25 cellular contexts compared by ENCODE assay signal in the genomic region with DNA sequence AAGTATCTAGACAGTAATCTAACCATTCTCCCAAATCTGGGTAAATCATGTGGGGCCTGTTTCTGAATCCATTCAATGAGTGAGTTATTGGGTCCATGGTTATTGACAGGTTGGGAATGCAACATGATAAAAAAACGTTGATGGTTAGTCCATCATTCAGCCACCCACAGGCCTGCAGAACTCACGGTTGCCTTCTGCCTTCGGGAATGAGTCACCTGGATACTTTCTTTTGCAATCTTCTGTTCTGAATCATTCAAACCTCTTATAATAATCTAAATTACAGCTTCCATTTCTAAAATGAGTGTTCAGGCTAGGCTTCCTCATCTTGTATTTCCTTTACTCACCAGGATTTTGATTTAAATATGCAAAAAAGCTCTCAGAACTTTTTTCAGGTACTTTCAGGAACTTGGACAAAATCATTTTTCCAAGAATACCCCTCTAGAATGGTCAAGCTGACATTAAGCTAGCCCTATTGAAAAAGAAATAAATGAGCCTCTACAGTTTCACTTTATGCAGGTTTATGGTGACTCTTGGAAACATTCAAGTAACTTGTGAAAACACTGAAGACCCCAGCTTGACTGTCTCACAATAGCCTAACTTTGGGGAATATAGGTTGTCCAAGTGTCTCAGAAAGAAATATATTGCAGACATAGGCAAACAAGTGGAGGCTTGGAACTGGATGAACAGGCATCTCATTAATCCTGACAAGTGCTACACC.
A peak's percentile ranks its signal among the peaks of the same experiment; 100 is the strongest.
DNase-seq lines count a peak whose midpoint lies in the region; ATAC-seq and TF ChIP-seq lines count a peak whose summit lies in the region.
"Had no signal": no experiment of that assay in that cellular context is flagged by ENCODE, and none has a peak within 500 bp of the region (broad histone marks: within the 10 kb centered on the region; RNA-seq: fewer than 3 reads in every experiment).

No MANE protein-coding gene starts in this region.

- intact Hi-C loops in mammary epithelial cell (cut with micrococcal nuclease) = no loop called here

- WGBS in mammary epithelial cell (ENCODE audit: low coverage, missing lambda C conversion rate) = 15% methylated on average over 3 of the region's 3 CpGs

- no peak overlapping the region for H3K9ac ChIP-seq in mammary epithelial cell (ENCODE audit: insufficient read depth, low read length)

- no peak overlapping the region for H3K4me2 ChIP-seq in mammary epithelial cell (ENCODE audit: insufficient read depth, low read depth, low read length)

- in situ Hi-C loops in mammary epithelial cell (cut with MboI; ENCODE audit: low sequenced_read_pairs in 2 of 2) = no loop called here
- in situ Hi-C loops in HAP-1 (cut with MboI; ENCODE audit: low sequenced_read_pairs) = no loop called here

- no peak overlapping the region for H3K27ac ChIP-seq in mammary epithelial cell (ENCODE audit: insufficient read depth, low read depth, low read length)
- H3K27ac ChIP-seq: C4-2B, heart left ventricle, SK-N-MC, upper lobe of left lung had no signal

- no peak for TF ChIP-seq CTCF in mammary epithelial cell (conservative IDR thresholded peaks at IDR 0.05 in 1 of 2, IDR thresholded peaks at IDR 0.05 in 1 of 2; ENCODE audit: extremely low read depth in 1 of 2, insufficient read depth in 1 of 2, low read depth in 1 of 2, low read length in 2 of 2)

- H4K20me1 ChIP-seq in mammary epithelial cell (ENCODE audit: insufficient read depth, low read length) = no peaks in the 10 kb centered on the region

- DNase-seq in activated CD4-positive, alpha-beta T cell treated with anti-CD3 and anti-CD28 coated beads for 48 hours = peak; percentile 27
- DNase-seq in activated CD4-positive, alpha-beta T cell treated with anti-CD3 and anti-CD28 coated beads for 1 hour = no peak
- peak; percentile 1 for DNase-seq in stimulated activated naive CD4-positive, alpha-beta T cell treated with Interleukin-2 at 50 U/mL for 16 hours (lab: John Stamatoyannopoulos, UW)
- no peak for DNase-seq in stimulated activated naive CD4-positive, alpha-beta T cell (lab: John Stamatoyannopoulos, UW)
- DNase-seq in mammary epithelial cell (peak; percentile 52), NCI-H1092 treated with DMSO at 0.1 percent for 48 hours (lab: John Stamatoyannopoulos, UW) (no peak), HAP-1 (ENCODE audit: low spot score in 2 of 2) (no peak)
- DNase-seq: activated CD4-positive, CD25-positive, alpha-beta regulatory T cell; activated gamma-delta T cell treated with Interleukin-2 at 50 U/mL for 16 hours; activated T-cell treated with anti-CD3 and anti-CD28 coated beads, Interleukin-2, amount 50 U/mL, for 1 hour; COR-L47; foreskin fibroblast; H9; heart left ventricle; IMR-90; islet precursor cell; NCI-H2029; NCI-H510A treated with DMSO at 0.1 percent for 48 hours; posterior cingulate gyrus; right cardiac atrium; substantia nigra; upper lobe of left lung had no signal

- H3K27me3 ChIP-seq in mammary epithelial cell (ENCODE audit: insufficient read depth, low read length) = no peaks in the 10 kb centered on the region
- H3K27me3 ChIP-seq in HAP-1 (ENCODE audit: low read depth) = no peaks in the 10 kb centered on the region; the same call in 1 of the 2 replicates
- H3K27me3 ChIP-seq: heart left ventricle, upper lobe of left lung had no signal

- H3K4me1 ChIP-seq in mammary epithelial cell (ENCODE audit: insufficient read depth, low read length) = no peaks in the 10 kb centered on the region
- H3K4me1 ChIP-seq in HAP-1 = no peaks in the 10 kb centered on the region

- H3K4me3 ChIP-seq in mammary epithelial cell (replicated peaks in 1 of 3; ENCODE audit: insufficient read depth in 1 of 3, low read depth in 2 of 3, low read length in 3 of 3) (no peak overlapping the region), HAP-1 (no peak overlapping the region)
- H3K4me3 ChIP-seq: heart left ventricle, SK-N-MC, upper lobe of left lung had no signal

- H3K9me3 ChIP-seq in mammary epithelial cell (replicated peaks; ENCODE audit: insufficient read depth, low read length) = no peaks in the 10 kb centered on the region
- no peaks in the 10 kb centered on the region for H3K9me3 ChIP-seq in HAP-1
- H3K9me3 ChIP-seq: upper lobe of left lung had no signal

- dilution Hi-C loops in mammary epithelial cell (cut with HindIII; ENCODE audit: low sequenced_read_pairs) = no loop called here

- no TSS peak for BruUV-seq in mammary epithelial cell (replicated peaks; lab: Mats Ljungman, UMichigan)

- CTCF ChIA-PET in mammary epithelial cell (lab: Charles Lee; ENCODE audit: low non-redundant PET) = no interaction called here

- H2AFZ ChIP-seq in mammary epithelial cell (ENCODE audit: low read depth, low read length) = no peak overlapping the region

- H3K36me3 ChIP-seq in mammary epithelial cell (ENCODE audit: insufficient read depth, low read length) (no peaks in the 10 kb centered on the region), HAP-1 (replicated peaks) (no peaks in the 10 kb centered on the region)
- H3K36me3 ChIP-seq: heart left ventricle, upper lobe of left lung had no signal

- no peak for ATAC-seq in HG03439 (IDR thresholded peaks at IDR 0.05; ENCODE audit: unreplicated experiment)
- ATAC-seq: heart left ventricle, right cardiac atrium had no signal

- no peaks in the 10 kb centered on the region for H3K79me2 ChIP-seq in mammary epithelial cell (ENCODE audit: insufficient read depth, low read length)

Comparison
In these comparisons a context has a peak if more than half of its experiments do, and no peak if none do; other contexts are left out.
1. DNase-seq: peak in activated CD4-positive, alpha-beta T cell treated with anti-CD3 and anti-CD28 coated beads for 48 hours (single experiment), stimulated activated naive CD4-positive, alpha-beta T cell treated with Interleukin-2 at 50 U/mL for 16 hours (single experiment) and mammary epithelial cell (single experiment); none in activated CD4-positive, alpha-beta T cell treated with anti-CD3 and anti-CD28 coated beads for 1 hour (single experiment), stimulated activated naive CD4-positive, alpha-beta T cell (0 of 6), NCI-H1092 treated with DMSO at 0.1 percent for 48 hours (single experiment) and HAP-1 (0 of 2).